In genomic region chrX:123339201-123339905, GRCh38 we compare ENCODE assay signal across 15 cellular contexts.
DNase-seq lines count a peak whose midpoint lies in the region; ATAC-seq lines count a peak whose summit lies in the region.
"Had no signal": no experiment of that assay in that cellular context is flagged by ENCODE, and none has a peak within 500 bp of the region (broad histone marks: within the 10 kb centered on the region; RNA-seq: fewer than 3 reads in every experiment).

No MANE protein-coding gene starts in this region.

- H3K27me3 Mint-ChIP-seq in naive thymus-derived CD4-positive, alpha-beta T cell = peaks cover 0 to 4% (median 0%) of the 10 kb centered on the region in 5 donors
- H3K27me3 Mint-ChIP-seq: CD4-positive, alpha-beta memory T cell had no signal

- no peak overlapping the region for H3K27ac ChIP-seq in naive thymus-derived CD4-positive, alpha-beta T cell (ENCODE audit: low read depth, low read length)
- H3K27ac ChIP-seq: lower lobe of right lung had no signal

- no peaks in the 10 kb centered on the region for H3K36me3 ChIP-seq in naive thymus-derived CD4-positive, alpha-beta T cell (ENCODE audit: control insufficient read depth in 2 of 3, insufficient read depth in 3 of 3, low read length in 3 of 3)
- H3K36me3 ChIP-seq: lower lobe of right lung had no signal

- no peak overlapping the region for H3K27ac Mint-ChIP-seq in naive thymus-derived CD4-positive, alpha-beta T cell
- H3K27ac Mint-ChIP-seq: CD4-positive, alpha-beta memory T cell had no signal

- H3K36me3 Mint-ChIP-seq in naive thymus-derived CD4-positive, alpha-beta T cell = no peaks in the 10 kb centered on the region
- H3K36me3 Mint-ChIP-seq: CD4-positive, alpha-beta memory T cell had no signal

- H3K4me1 Mint-ChIP-seq in naive thymus-derived CD4-positive, alpha-beta T cell = no peaks in the 10 kb centered on the region
- H3K4me1 Mint-ChIP-seq: CD4-positive, alpha-beta memory T cell had no signal

- intact Hi-C loops in head of caudate nucleus (cut with DNase I) = no loop called here
- intact Hi-C loops in naive thymus-derived CD4-positive, alpha-beta T cell (cut with micrococcal nuclease) = no loop called here

- no peak overlapping the region for H3K4me3 ChIP-seq in naive thymus-derived CD4-positive, alpha-beta T cell (ENCODE audit: low read length)
- H3K4me3 ChIP-seq: lower lobe of right lung had no signal

- no peak overlapping the region for H3K4me3 Mint-ChIP-seq in naive thymus-derived CD4-positive, alpha-beta T cell
- H3K4me3 Mint-ChIP-seq: CD4-positive, alpha-beta memory T cell had no signal

- no peaks in the 10 kb centered on the region for H3K4me1 ChIP-seq in naive thymus-derived CD4-positive, alpha-beta T cell (ENCODE audit: control insufficient read depth in 2 of 2, insufficient read depth in 2 of 2, low read length in 2 of 2)
- H3K4me1 ChIP-seq: lower lobe of right lung had no signal

- POLR2A ChIA-PET in naive thymus-derived CD4-positive, alpha-beta T cell (lab: Charles Lee) = no interaction called here

- H3K9me3 Mint-ChIP-seq in naive thymus-derived CD4-positive, alpha-beta T cell = no peaks in the 10 kb centered on the region
- H3K9me3 Mint-ChIP-seq: CD4-positive, alpha-beta memory T cell had no signal

- ATAC-seq in naive thymus-derived CD4-positive, alpha-beta T cell = no peak
- ATAC-seq in GM18519 (IDR thresholded peaks at IDR 0.05; ENCODE audit: low FRiP score, unreplicated experiment) = no peak
- no peak for ATAC-seq in HG03095 (IDR thresholded peaks at IDR 0.05; ENCODE audit: unreplicated experiment)
- ATAC-seq: lower lobe of right lung had no signal

- no peaks in the 10 kb centered on the region for H3K9me3 ChIP-seq in naive thymus-derived CD4-positive, alpha-beta T cell (ENCODE audit: control insufficient read depth in 2 of 3, low read length in 3 of 3)
- H3K9me3 ChIP-seq: lower lobe of right lung had no signal

- CTCF ChIA-PET in naive thymus-derived CD4-positive, alpha-beta T cell (lab: Charles Lee) = no interaction called here

- DNase-seq in GM04504 (ENCODE audit: low read depth) (peak; percentile 53), H4 (ENCODE audit: low spot score) (peak; percentile 3), RKO (ENCODE audit: low spot score) (peak; percentile 51), iris pigment epithelial cell (ENCODE audit: low read depth) (peak; percentile 8), head of caudate nucleus (no peak)
- DNase-seq in naive thymus-derived CD4-positive, alpha-beta T cell = no peak
- DNase-seq: activated CD8-positive, alpha-beta memory T cell treated with anti-CD3 and anti-CD28 coated beads, Interleukin-2, amount 50 U/mL, for 48 hours; amniotic stem cell; CD4-positive, alpha-beta memory T cell; lower lobe of right lung; NCI-H345; nucleus accumbens; stimulated activated naive CD4-positive, alpha-beta T cell had no signal

- H3K27me3 ChIP-seq in naive thymus-derived CD4-positive, alpha-beta T cell (ENCODE audit: control insufficient read depth in 2 of 2, insufficient read depth in 2 of 2, low read length in 2 of 2) = no peaks in the 10 kb centered on the region

Comparison
In these comparisons a context has a peak if more than half of its experiments do, and no peak if none do; other contexts are left out.
1. DNase-seq: peak in GM04504 (single experiment), H4 (single experiment), RKO (single experiment) and iris pigment epithelial cell (single experiment); none in head of caudate nucleus (0 of 42) and naive thymus-derived CD4-positive, alpha-beta T cell (0 of 9).